Comparison of ENCODE assay signal across 5 cellular contexts in the genomic region with DNA sequence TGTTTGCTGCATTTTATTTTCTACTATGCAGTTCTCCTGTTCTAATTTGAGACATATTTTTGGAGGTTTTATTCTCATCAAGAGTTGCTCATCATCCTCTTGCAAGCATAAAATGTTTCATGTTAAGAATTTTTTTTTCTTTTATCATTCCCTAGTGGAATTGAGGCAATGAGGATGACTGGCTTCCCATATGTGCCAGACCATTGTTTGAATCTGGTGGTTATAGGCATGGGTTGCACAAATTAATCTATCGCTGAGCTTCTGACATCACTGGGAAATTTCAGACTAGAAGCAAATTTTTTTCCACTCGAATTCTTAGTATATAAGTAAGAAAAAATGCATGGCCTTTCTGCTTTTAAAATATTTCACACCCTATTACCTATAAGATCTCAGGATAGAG.
"Had no signal": no experiment of that assay in that cellular context is flagged by ENCODE, and none has a peak within 500 bp of the region (broad histone marks: within the 10 kb centered on the region; RNA-seq: fewer than 3 reads in every experiment).

No MANE protein-coding gene starts in this region.

- H3K4me3 ChIP-seq: GM23338 had no signal

- H3K4me1 Mint-ChIP-seq: GM23338, IgD-negative memory B cell had no signal

- H3K4me2 ChIP-seq: GM23338 had no signal

- H3K4me3 Mint-ChIP-seq: GM23338, H9, IgD-negative memory B cell had no signal

- H2AFZ ChIP-seq: GM23338 had no signal

- H3K9me3 Mint-ChIP-seq: GM23338, H9 had no signal

- H3K27me3 Mint-ChIP-seq: IgD-negative memory B cell had no signal

- ATAC-seq: GM23338, HepG2 had no signal

- DNase-seq: H9, HCEC 1CT had no signal

- H3K27ac Mint-ChIP-seq: GM23338, IgD-negative memory B cell had no signal

- H3K36me3 Mint-ChIP-seq: IgD-negative memory B cell had no signal
